Comparison of ENCODE assay signal across 16 cellular contexts in genomic region chr5:17212996-17213395, GRCh38.
"Had no signal": no experiment of that assay in that cellular context is flagged by ENCODE, and none has a peak within 500 bp of the region (broad histone marks: within the 10 kb centered on the region; RNA-seq: fewer than 3 reads in every experiment).

No MANE protein-coding gene starts in this region.

- H3K36me3 ChIP-seq: lower lobe of right lung, thoracic aorta had no signal

- H3K4me3 Mint-ChIP-seq: activated CD4-positive, alpha-beta T cell treated with anti-CD3 and anti-CD28 coated beads for 36 hours; activated naive CD8-positive, alpha-beta T cell treated with anti-CD3 and anti-CD28 coated beads for 36 hours; natural killer cell; stimulated activated effector memory CD8-positive, alpha-beta T cell treated with anti-CD3 and anti-CD28 coated beads, Interleukin-12 subunit alpha, Interleukin-12 subunit beta, amount 100 ng/mL, for 72 hours; WTC11 had no signal

- H3K27ac ChIP-seq: lower lobe of right lung, thoracic aorta had no signal

- H3K27ac Mint-ChIP-seq: activated CD4-positive, alpha-beta T cell treated with anti-CD3 and anti-CD28 coated beads for 36 hours; activated naive CD8-positive, alpha-beta T cell treated with anti-CD3 and anti-CD28 coated beads for 36 hours; natural killer cell; stimulated activated effector memory CD8-positive, alpha-beta T cell treated with anti-CD3 and anti-CD28 coated beads, Interleukin-12 subunit alpha, Interleukin-12 subunit beta, amount 100 ng/mL, for 72 hours; WTC11 had no signal

- H3K9me3 Mint-ChIP-seq: activated naive CD8-positive, alpha-beta T cell treated with anti-CD3 and anti-CD28 coated beads for 36 hours had no signal

- H3K36me3 Mint-ChIP-seq: natural killer cell had no signal

- H3K9me3 ChIP-seq: lower lobe of right lung, thoracic aorta had no signal

- H3K4me3 ChIP-seq: lower lobe of right lung, smooth muscle cell, thoracic aorta had no signal

- DNase-seq: activated CD4-positive, alpha-beta T cell treated with anti-CD3 and anti-CD28 coated beads for 36 hours; activated CD4-positive, alpha-beta T cell treated with anti-CD3 and anti-CD28 coated beads, Interleukin-2, amount 50 U/mL, for 48 hours; activated naive CD4-positive, alpha-beta T cell; activated naive CD8-positive, alpha-beta T cell treated with anti-CD3 and anti-CD28 coated beads for 36 hours; activated T-cell treated with anti-CD3 and anti-CD28 coated beads for 4 hours; amniotic stem cell; foreskin fibroblast; left cardiac atrium; lower lobe of right lung; natural killer cell; nucleus accumbens; stimulated activated CD4-positive, alpha-beta T cell treated with anti-CD3 and anti-CD28 coated beads, Interleukin-4, amount 100 ng/mL, for 1 hour had no signal
